Comparison of ENCODE assay signal across 8 cellular contexts in the genomic region with DNA sequence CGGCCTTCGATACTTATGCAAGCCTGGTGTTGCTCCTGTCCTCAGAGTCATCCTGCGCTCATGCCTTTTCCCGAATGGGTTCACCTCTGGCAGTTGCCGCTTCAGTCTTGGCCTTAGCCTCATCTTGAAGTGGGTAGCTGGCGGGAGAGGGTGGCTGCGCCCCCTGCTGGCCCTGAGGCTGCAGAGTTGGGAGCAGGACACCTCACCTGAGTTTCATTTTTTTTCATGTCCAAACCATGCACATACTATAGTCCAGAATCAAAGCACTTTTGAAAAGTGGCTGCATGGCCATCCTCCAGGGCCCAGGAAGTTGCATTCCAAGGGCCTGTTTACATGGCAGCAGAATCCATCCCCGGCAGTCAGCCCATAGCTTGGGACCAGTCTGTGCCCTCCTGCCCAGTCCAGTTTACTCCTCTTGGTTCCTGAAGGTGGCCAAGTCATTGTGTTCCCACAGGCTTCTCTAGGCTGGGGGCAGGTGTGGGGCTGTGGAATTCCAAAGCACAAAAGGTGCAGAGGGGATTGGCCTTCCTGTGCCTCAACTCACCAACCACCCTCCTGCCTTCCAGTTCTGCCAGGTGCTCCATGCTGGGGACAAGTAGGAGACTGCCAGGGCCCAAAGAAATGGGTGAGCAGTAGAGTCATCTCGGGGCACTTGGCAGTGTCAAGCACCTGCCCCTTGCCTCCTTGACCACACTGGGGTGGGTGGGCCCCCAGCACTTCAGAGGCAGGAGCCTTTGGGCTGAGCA. TPM values are rescaled to one million over a fixed set of nuclear protein-coding genes. Genes with fewer than 3 reads are reported as not detected.
DNase-seq lines count a peak whose midpoint lies in the region; ATAC-seq and TF ChIP-seq lines count a peak whose summit lies in the region.

No MANE protein-coding gene starts in this region.

- H3K4me2 ChIP-seq in fibroblast of lung (ENCODE audit: extremely low read depth, insufficient read depth, low read length), result no peak overlapping the region

- peaks cover 49% of the 10 kb centered on the region for H3K4me1 Mint-ChIP-seq in nephron progenitor cell
- peaks cover 43% of the 10 kb centered on the region for H3K4me1 Mint-ChIP-seq in stimulated activated naive CD8-positive, alpha-beta T cell treated with anti-CD3 and anti-CD28 coated beads, Interleukin-15, amount 100 ng/mL, for 72 hours

- ATAC-seq in Panc1 (peak; percentile 85), GM18502 (IDR thresholded peaks at IDR 0.05; ENCODE audit: poor library complexity, unreplicated experiment) (no peak)
- ATAC-seq in stimulated activated naive CD8-positive, alpha-beta T cell treated with anti-CD3 and anti-CD28 coated beads, Interleukin-15, amount 100 ng/mL, for 72 hours, result peak; percentile 77

- H3K9me3 Mint-ChIP-seq in nephron progenitor cell, result no peaks in the 10 kb centered on the region
- H3K9me3 Mint-ChIP-seq in stimulated activated naive CD8-positive, alpha-beta T cell treated with anti-CD3 and anti-CD28 coated beads, Interleukin-15, amount 100 ng/mL, for 72 hours, result no peaks in the 10 kb centered on the region

- no peaks in the 10 kb centered on the region for H3K79me2 ChIP-seq in fibroblast of lung (ENCODE audit: control insufficient read depth, insufficient read depth, low read length)

- peaks cover 43% of the 10 kb centered on the region for H3K36me3 Mint-ChIP-seq in nephron progenitor cell (ENCODE audit: low read depth)

- H2AFZ ChIP-seq in fibroblast of lung (ENCODE audit: low read length), result no peak overlapping the region

- H3K9ac ChIP-seq in fibroblast of lung (ENCODE audit: insufficient read depth, low read length), result no peak overlapping the region

- DNase-seq in EL, result peak; percentile 72
- DNase-seq in KBM-7, result peak; percentile 84
- peak; percentile 71 for DNase-seq in Panc1 (ENCODE audit: low read depth, low spot score)
- peak; percentile 84 to 87 for DNase-seq in activated T-cell treated with anti-CD3 and anti-CD28 coated beads, Interleukin-2, amount 50 U/mL, for 48 hours
- DNase-seq in fibroblast of lung (ENCODE audit: low read depth in 2 of 2), result peak; percentile 69 to 76
- peak; percentile 85 for DNase-seq in nephron progenitor cell
- DNase-seq in stimulated activated naive CD8-positive, alpha-beta T cell treated with anti-CD3 and anti-CD28 coated beads, Interleukin-15, amount 100 ng/mL, for 72 hours, result peak; percentile 72

- H3K4me1 ChIP-seq in Panc1 (ENCODE audit: control insufficient read depth, insufficient read depth, low read length), result peaks cover 58% of the 10 kb centered on the region
- peaks cover 6% of the 10 kb centered on the region for H3K4me1 ChIP-seq in fibroblast of lung (ENCODE audit: control insufficient read depth, extremely low read depth, insufficient read depth, low read length)

- H3K4me3 ChIP-seq in Panc1 (ENCODE audit: low read depth in 2 of 2, low read length in 2 of 2), result no peak overlapping the region
- no peak overlapping the region for H3K4me3 ChIP-seq in fibroblast of lung (replicated peaks in 1 of 4; ENCODE audit: control extremely low read depth in 1 of 4, insufficient read depth in 1 of 4, low read depth in 3 of 4, low read length in 4 of 4)

- H3K4me3 Mint-ChIP-seq in nephron progenitor cell, result peak overlapping the region; percentile 33
- no peak overlapping the region for H3K4me3 Mint-ChIP-seq in stimulated activated naive CD8-positive, alpha-beta T cell treated with anti-CD3 and anti-CD28 coated beads, Interleukin-15, amount 100 ng/mL, for 72 hours

- in situ Hi-C loops in KBM-7 (cut with MboI; ENCODE audit: low pct_unique_long_range_greater_than_20kb, low sequenced_read_pairs) (no loop called here), Panc1 (cut with HindIII; ENCODE audit: low pct_unique_long_range_greater_than_20kb, low sequenced_read_pairs) (no loop called here)

- BruUV-seq in Panc1 (replicated peaks; lab: Mats Ljungman, UMichigan), result no TSS peak

- CTCF ChIA-PET in Panc1 (lab: Charles Lee), result interaction anchor here (0.6 to 5.4 kb wide), 6 partner anchors 12 to 253 kb away, joined by 3 to 72 read pairs (median 4); no protein-coding TSS in a partner anchor

- intact Hi-C loops in Panc1 (cut with micrococcal nuclease; ENCODE audit: unreplicated experiment), result loop anchor here (1.0 kb wide), 1 partner anchor 64 kb away; no protein-coding TSS in a partner anchor

- peak overlapping the region; percentile 69 for H3K27ac Mint-ChIP-seq in nephron progenitor cell
- H3K27ac Mint-ChIP-seq in stimulated activated naive CD8-positive, alpha-beta T cell treated with anti-CD3 and anti-CD28 coated beads, Interleukin-15, amount 100 ng/mL, for 72 hours, result peak overlapping the region; percentile 44 to 96

- POLR2A ChIA-PET in Panc1 (lab: Charles Lee), result no interaction called here

- H3K9me3 ChIP-seq in Panc1 (ENCODE audit: control insufficient read depth, insufficient read depth, low read depth, low read length), result no peaks in the 10 kb centered on the region
- no peaks in the 10 kb centered on the region for H3K9me3 ChIP-seq in fibroblast of lung (ENCODE audit: control insufficient read depth, insufficient read depth, low read depth, low read length)

- H3K27me3 ChIP-seq in Panc1 (ENCODE audit: control insufficient read depth, insufficient read depth, low read length), result no peaks in the 10 kb centered on the region
- H3K27me3 ChIP-seq in fibroblast of lung (ENCODE audit: control insufficient read depth, insufficient read depth, low read length), result no peaks in the 10 kb centered on the region

- H3K27ac ChIP-seq in Panc1 (ENCODE audit: low read length), result peak overlapping the region; percentile 19; the same call in 1 of the 2 replicates
- no peak overlapping the region for H3K27ac ChIP-seq in fibroblast of lung (ENCODE audit: insufficient read depth, low read length)

- H4K20me1 ChIP-seq in fibroblast of lung (ENCODE audit: control insufficient read depth, extremely low read depth, insufficient read depth, low read length), result no peaks in the 10 kb centered on the region

- TF ChIP-seq CTCF in Panc1 (IDR thresholded peaks at IDR 0.05), result peak; percentile 97
- TF ChIP-seq CTCF in fibroblast of lung (conservative IDR thresholded peaks at IDR 0.05 in 1 of 2, IDR thresholded peaks at IDR 0.05 in 1 of 2; ENCODE audit: low read depth in 1 of 2, low read length in 2 of 2), result peak; percentile 84 to 96
- peak; percentile 95 for TF ChIP-seq CTCF in nephron progenitor cell (IDR thresholded peaks at IDR 0.05)

- H3K27me3 Mint-ChIP-seq in nephron progenitor cell (ENCODE audit: low read depth, poor library complexity), result no peaks in the 10 kb centered on the region
- no peaks in the 10 kb centered on the region for H3K27me3 Mint-ChIP-seq in stimulated activated naive CD8-positive, alpha-beta T cell treated with anti-CD3 and anti-CD28 coated beads, Interleukin-15, amount 100 ng/mL, for 72 hours

- H3K36me3 ChIP-seq in Panc1 (ENCODE audit: control insufficient read depth, insufficient read depth, low read length), result peaks cover 2% of the 10 kb centered on the region; the same call in 1 of the 2 replicates
- peaks cover 19% of the 10 kb centered on the region for H3K36me3 ChIP-seq in fibroblast of lung (ENCODE audit: control insufficient read depth, insufficient read depth, low read length)

RNA-seq across cellular contexts. Expression of a gene that starts 44.0 kb away (rescaled TPM):
- total RNA-seq in Panc1 (2021; ENCODE audit: unreplicated experiment), result 120 TPM
- 184 TPM for polyA plus RNA-seq in Panc1 (2012; ENCODE audit: insufficient read length)
- total RNA-seq in fibroblast of lung, result 217 and 295 TPM in 2 replicates
- polyA plus RNA-seq in fibroblast of lung, result 85.8 and 94.4 TPM in 2 replicates
- polyA plus RNA-seq in fibroblast of lung (2012), result 92.4 and 93.0 TPM in 2 replicates
- polyA minus RNA-seq in fibroblast of lung (ENCODE audit: low replicate concordance), result 197 and 205 TPM in 2 replicates

RNA-seq across cellular contexts. Expression of a gene that starts 44.3 kb away (rescaled TPM):
- total RNA-seq in Panc1 (2021; ENCODE audit: unreplicated experiment), result 55.4 TPM
- polyA plus RNA-seq in Panc1 (2012; ENCODE audit: insufficient read length), result 25.8 TPM
- total RNA-seq in fibroblast of lung, result 26.7 and 36.3 TPM in 2 replicates
- polyA plus RNA-seq in fibroblast of lung, result 30.7 and 41.8 TPM in 2 replicates
- polyA plus RNA-seq in fibroblast of lung (2012), result 13.0 and 15.4 TPM in 2 replicates
- 3.4 and 6.3 TPM in 2 replicates for polyA minus RNA-seq in fibroblast of lung (ENCODE audit: low replicate concordance)
